In the genomic region with DNA sequence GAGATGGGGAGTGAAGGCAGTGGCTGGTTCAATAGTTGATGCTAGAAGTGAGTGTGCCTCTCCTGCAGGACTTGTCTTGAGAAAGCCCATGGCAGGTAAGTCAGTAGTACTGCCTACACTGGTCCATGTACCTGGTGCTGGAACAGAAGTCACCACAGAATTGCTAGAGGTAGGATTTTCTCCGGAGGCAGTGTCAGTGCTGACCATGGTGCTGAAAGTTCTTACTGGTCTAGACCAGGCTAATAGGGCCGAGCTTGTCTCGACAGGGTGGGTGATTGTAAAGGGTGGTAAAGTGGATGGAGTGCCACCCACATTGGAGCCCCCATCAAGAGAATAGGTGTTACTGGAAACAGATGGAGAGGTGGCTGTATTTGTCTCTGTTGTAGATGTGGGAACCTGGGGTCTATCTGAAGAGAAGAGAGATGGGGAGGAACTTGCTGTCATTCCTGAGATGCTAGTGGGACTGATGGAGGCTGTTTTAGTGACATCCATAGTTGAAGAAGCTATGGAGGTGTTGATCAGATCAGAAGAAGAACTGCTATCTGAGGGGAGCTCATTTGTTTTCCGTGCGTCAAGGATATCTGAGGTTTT, we compare ENCODE assay signal across 15 cellular contexts. TPM values are rescaled to one million over a fixed set of nuclear protein-coding genes. Genes with fewer than 3 reads are reported as not detected.
DNase-seq lines count a peak whose midpoint lies in the region; ATAC-seq, FAIRE-seq and TF ChIP-seq lines count a peak whose summit lies in the region.
"Had no signal": no experiment of that assay in that cellular context is flagged by ENCODE, and none has a peak within 500 bp of the region (broad histone marks: within the 10 kb centered on the region; RNA-seq: fewer than 3 reads in every experiment).

No MANE protein-coding gene starts in this region.

- TF ChIP-seq CTCF in GM12878 (IDR thresholded peaks at IDR 0.05 in 2 of 3, conservative IDR thresholded peaks at IDR 0.05 in 1 of 3; ENCODE audit: control insufficient read depth in 2 of 3, extremely low read depth in 1 of 3, insufficient read depth in 1 of 3, low read depth in 3 of 3, low read length in 3 of 3) (no peak), neural progenitor cell (IDR thresholded peaks at IDR 0.05) (no peak), Peyer's patch (IDR thresholded peaks at IDR 0.05) (no peak)

- WGBS in GM12878 (ENCODE audit: insufficient coverage, insufficient replicate concordance, low lambda C conversion rate, missing lambda C conversion rate), result 49% methylated on average over 5 of the region's 5 CpGs

- H3K9ac ChIP-seq in GM12878 (ENCODE audit: control insufficient read depth, insufficient read depth, low read length) (no peak overlapping the region), neural progenitor cell (no peak overlapping the region)

- TF ChIP-seq POLR2A in GM12878 (IDR thresholded peaks at IDR 0.05; ENCODE audit: low read depth, low read length) (no peak), Peyer's patch (IDR thresholded peaks at IDR 0.05) (no peak)

- BruUV-seq in GM12878 (replicated peaks; lab: Mats Ljungman, UMichigan), result no TSS peak

- TF ChIP-seq RAD21 in GM12878 (IDR thresholded peaks at IDR 0.05; ENCODE audit: insufficient read depth, low read depth, low read length), result no peak

- H3K9me3 ChIP-seq in GM12878 (replicated peaks; ENCODE audit: control insufficient read depth, insufficient read depth, low read length), result no peaks in the 10 kb centered on the region; the same call in 2 of the 3 replicates
- peaks cover 6% of the 10 kb centered on the region for H3K9me3 ChIP-seq in neural progenitor cell (ENCODE audit: low read depth)
- H3K9me3 ChIP-seq in Peyer's patch, result no peaks in the 10 kb centered on the region
- H3K9me3 ChIP-seq: vagina had no signal

- H3K4me1 ChIP-seq in GM12878 (ENCODE audit: control insufficient read depth, insufficient read depth, low read length), result no peaks in the 10 kb centered on the region
- H3K4me1 ChIP-seq in neural progenitor cell, result no peaks in the 10 kb centered on the region
- no peaks in the 10 kb centered on the region for H3K4me1 ChIP-seq in Peyer's patch
- H3K4me1 ChIP-seq: vagina had no signal

- in situ Hi-C loops in GM12878 (cut with MboI), result no loop called here

- no peaks in the 10 kb centered on the region for H3K27me3 ChIP-seq in GM12878 (replicated peaks in 1 of 2; ENCODE audit: control insufficient read depth in 2 of 2, insufficient read depth in 2 of 2, low read length in 1 of 2)
- no peaks in the 10 kb centered on the region for H3K27me3 ChIP-seq in neural progenitor cell
- no peaks in the 10 kb centered on the region for H3K27me3 ChIP-seq in Peyer's patch
- H3K27me3 ChIP-seq: vagina had no signal

- no peaks in the 10 kb centered on the region for H3K36me3 ChIP-seq in GM12878 (ENCODE audit: control insufficient read depth in 2 of 2, insufficient read depth in 2 of 2, low read length in 1 of 2)
- H3K36me3 ChIP-seq in neural progenitor cell, result no peaks in the 10 kb centered on the region
- H3K36me3 ChIP-seq in Peyer's patch, result no peaks in the 10 kb centered on the region
- H3K36me3 ChIP-seq: vagina had no signal

- peaks cover 18% of the 10 kb centered on the region for H3K9me3 Mint-ChIP-seq in activated CD4-positive, alpha-beta T cell treated with anti-CD3 and anti-CD28 coated beads, Interleukin-2, amount 10 ng/mL, durations not matched to agents 7 days and 5 days
- H3K9me3 Mint-ChIP-seq in neural progenitor cell, result peaks cover 28% of the 10 kb centered on the region

- CTCF ChIA-PET in activated CD4-positive, alpha-beta T cell treated with anti-CD3 and anti-CD28 coated beads, Interleukin-2, amount 10 ng/mL, durations not matched to agents 7 days and 5 days (lab: Charles Lee), result no interaction called here
- CTCF ChIA-PET in GM12878 (lab: Yijun Ruan, JAX), result no interaction called here

- no peaks in the 10 kb centered on the region for H3K27me3 Mint-ChIP-seq in activated CD4-positive, alpha-beta T cell treated with anti-CD3 and anti-CD28 coated beads, Interleukin-2, amount 10 ng/mL, durations not matched to agents 7 days and 5 days
- H3K27me3 Mint-ChIP-seq in neural progenitor cell (ENCODE audit: insufficient read depth, low read depth), result peaks cover 9% of the 10 kb centered on the region

- intact Hi-C loops in GM12878 (cut with micrococcal nuclease; ENCODE audit: unreplicated experiment), result no loop called here

- peak; percentile 27 for DNase-seq in activated CD4-positive, alpha-beta T cell treated with anti-CD3 and anti-CD28 coated beads, Interleukin-2, amount 10 ng/mL, durations not matched to agents 7 days and 5 days
- DNase-seq in activated CD4-positive, alpha-beta T cell treated with anti-CD3 and anti-CD28 coated beads, Interleukin-2, amount 50 U/mL, for 4 hours, result no peak
- DNase-seq in MV-4-11 (lab: John Stamatoyannopoulos, UW) (peak; percentile 23), GM12878 (ENCODE audit: low read depth, low spot score) (no peak), neural progenitor cell (ENCODE audit: low spot score) (peak; percentile 68), cerebellar nuclear complex (lab: John Stamatoyannopoulos, UW) (no peak), Peyer's patch (no peak)
- DNase-seq: activated effector memory CD4-positive, alpha-beta T cell treated with Interleukin-2 at 50 U/mL for 16 hours; NCI-H1105; NCI-H526 treated with DMSO at 0.1 percent for 48 hours; posterior cingulate gyrus had no signal

- H3K79me2 ChIP-seq in GM12878 (ENCODE audit: control insufficient read depth, insufficient read depth, low read length), result no peaks in the 10 kb centered on the region
- H3K79me2 ChIP-seq in neural progenitor cell (ENCODE audit: low read depth), result no peaks in the 10 kb centered on the region

- RAD21 ChIA-PET in GM12878 (lab: Charles Lee; ENCODE audit: unreplicated experiment), result no interaction called here

- ATAC-seq in GM12878 (no peak), HG02870 (IDR thresholded peaks at IDR 0.05; ENCODE audit: unreplicated experiment) (no peak)

- H3K4me1 Mint-ChIP-seq in activated CD4-positive, alpha-beta T cell treated with anti-CD3 and anti-CD28 coated beads, Interleukin-2, amount 10 ng/mL, durations not matched to agents 7 days and 5 days, result no peaks in the 10 kb centered on the region
- no peaks in the 10 kb centered on the region for H3K4me1 Mint-ChIP-seq in neural progenitor cell

- no peak overlapping the region for H3K4me2 ChIP-seq in GM12878 (ENCODE audit: control insufficient read depth, insufficient read depth)
- H3K4me2 ChIP-seq in neural progenitor cell, result no peak overlapping the region

- no peaks in the 10 kb centered on the region for H3K36me3 Mint-ChIP-seq in activated CD4-positive, alpha-beta T cell treated with anti-CD3 and anti-CD28 coated beads, Interleukin-2, amount 10 ng/mL, durations not matched to agents 7 days and 5 days (ENCODE audit: low read depth)
- H3K36me3 Mint-ChIP-seq in neural progenitor cell, result no peaks in the 10 kb centered on the region

- SMC1A ChIA-PET in GM12878 (lab: Charles Lee; ENCODE audit: uncharacterized antibody, unreplicated experiment), result no interaction called here

- POLR2A ChIA-PET in activated CD4-positive, alpha-beta T cell treated with anti-CD3 and anti-CD28 coated beads, Interleukin-2, amount 10 ng/mL, durations not matched to agents 7 days and 5 days (lab: Charles Lee), result no interaction called here
- POLR2A ChIA-PET in GM12878 (lab: Charles Lee), result no interaction called here

- H3K27ac ChIP-seq in GM12878 (ENCODE audit: control insufficient read depth, insufficient read depth), result no peak overlapping the region
- H3K27ac ChIP-seq in neural progenitor cell, result no peak overlapping the region
- H3K27ac ChIP-seq in Peyer's patch, result no peak overlapping the region
- H3K27ac ChIP-seq: SK-N-MC, vagina had no signal

- H3F3A ChIP-seq in neural progenitor cell (ENCODE audit: low read depth), result no peaks in the 10 kb centered on the region

- FAIRE-seq in GM12878 (lab: Jason Lieb, UNC), result no peak

- TF ChIP-seq EP300 in GM12878 (IDR thresholded peaks at IDR 0.05; ENCODE audit: borderline replicate concordance in 1 of 2, control insufficient read depth in 1 of 2, low read depth in 2 of 2, low read length in 2 of 2), result no peak

- H3K4me3 Mint-ChIP-seq in activated CD4-positive, alpha-beta T cell treated with anti-CD3 and anti-CD28 coated beads, Interleukin-2, amount 10 ng/mL, durations not matched to agents 7 days and 5 days, result no peak overlapping the region
- H3K4me3 Mint-ChIP-seq in neural progenitor cell, result no peak overlapping the region

- H4K20me1 ChIP-seq in GM12878 (ENCODE audit: control insufficient read depth, insufficient read depth) (no peaks in the 10 kb centered on the region), neural progenitor cell (ENCODE audit: low read depth) (no peaks in the 10 kb centered on the region)

- H2AFZ ChIP-seq in GM12878 (ENCODE audit: control insufficient read depth, low read depth, low read length) (no peak overlapping the region), neural progenitor cell (replicated peaks) (no peak overlapping the region)

- H3K27ac Mint-ChIP-seq in activated CD4-positive, alpha-beta T cell treated with anti-CD3 and anti-CD28 coated beads, Interleukin-2, amount 10 ng/mL, durations not matched to agents 7 days and 5 days, result no peak overlapping the region
- H3K27ac Mint-ChIP-seq in neural progenitor cell, result no peak overlapping the region

- H3K4me3 ChIP-seq in GM12878 (no peak overlapping the region), neural progenitor cell (no peak overlapping the region), Peyer's patch (no peak overlapping the region)
- H3K4me3 ChIP-seq: SK-N-MC, vagina had no signal

RNA-seq across cellular contexts. Expression of a gene that starts 36.6 kb away (rescaled TPM):
- not detected for total RNA-seq in activated CD4-positive, alpha-beta T cell treated with anti-CD3 and anti-CD28 coated beads, Interleukin-2, amount 10 ng/mL, durations not matched to agents 7 days and 5 days
- not detected in 2 replicates for total RNA-seq in GM12878 (2013; cell fraction: nucleolus; rRNA removed)
- total RNA-seq in GM12878 (2014; rRNA removed) (not detected in 2 replicates), GM12878 (2014; rRNA removed; fragmentation: Illumina TruSeq; extraction: Trizol) (not detected in 2 replicates), GM12878 (2021) (not detected in 2 replicates), neural progenitor cell (ENCODE audit: low replicate concordance) (under 0.01 and 0.07 TPM in 2 replicates), Peyer's patch (not detected)
- polyA plus RNA-seq in GM12878 (2011; ENCODE audit: low read depth), result not detected
- polyA plus RNA-seq in GM12878 (2011; rRNA removed) (under 0.01 TPM in 1 of 2 replicates, not detected in the other), GM12878 (2014; fragmentation: Illumina TruSeq; extraction: Trizol) (under 0.01 TPM in 1 of 2 replicates, not detected in the other), GM12878 (2014; fragmentation: Nextera tagmentation; extraction: Ambion mirVana) (not detected), GM12878 (2014; rRNA removed) (not detected in 2 replicates), GM12878 (2016; fragmentation: Nextera tagmentation; extraction: Ambion mirVana) (not detected)
- under 0.01 and 0.01 TPM in 2 replicates for polyA plus RNA-seq in GM12878 (2011; cell fraction: cytosol; rRNA removed)
- 0.01 and 0.03 TPM in 2 replicates for polyA plus RNA-seq in GM12878 (2011; cell fraction: nucleus; rRNA removed)
- polyA plus RNA-seq in GM12878 (2012), result under 0.01 TPM in 1 of 2 replicates, not detected in the other
- under 0.01 TPM in 2 replicates for polyA minus RNA-seq in GM12878 (2011; rRNA and poly(A)+ RNA removed)
- under 0.01 and 0.10 TPM in 2 replicates for polyA minus RNA-seq in GM12878 (2011; cell fraction: cytosol; rRNA and poly(A)+ RNA removed)
- polyA minus RNA-seq in GM12878 (2011; cell fraction: nucleus; rRNA and poly(A)+ RNA removed), result 0.12 and 0.19 TPM in 2 replicates
- total RNA-seq: Daoy had no signal

Comparison
In these comparisons a context has a peak if more than half of its experiments do, and no peak if none do; other contexts are left out.
1. DNase-seq: peak in activated CD4-positive, alpha-beta T cell treated with anti-CD3 and anti-CD28 coated beads, Interleukin-2, amount 10 ng/mL, durations not matched to agents 7 days and 5 days (single experiment), MV-4-11 (single experiment) and neural progenitor cell (single experiment); none in activated CD4-positive, alpha-beta T cell treated with anti-CD3 and anti-CD28 coated beads, Interleukin-2, amount 50 U/mL, for 4 hours (0 of 2), GM12878 (single experiment), cerebellar nuclear complex (0 of 2) and Peyer's patch (0 of 3).